17 cellular contexts compared by ENCODE assay signal in the genomic region with DNA sequence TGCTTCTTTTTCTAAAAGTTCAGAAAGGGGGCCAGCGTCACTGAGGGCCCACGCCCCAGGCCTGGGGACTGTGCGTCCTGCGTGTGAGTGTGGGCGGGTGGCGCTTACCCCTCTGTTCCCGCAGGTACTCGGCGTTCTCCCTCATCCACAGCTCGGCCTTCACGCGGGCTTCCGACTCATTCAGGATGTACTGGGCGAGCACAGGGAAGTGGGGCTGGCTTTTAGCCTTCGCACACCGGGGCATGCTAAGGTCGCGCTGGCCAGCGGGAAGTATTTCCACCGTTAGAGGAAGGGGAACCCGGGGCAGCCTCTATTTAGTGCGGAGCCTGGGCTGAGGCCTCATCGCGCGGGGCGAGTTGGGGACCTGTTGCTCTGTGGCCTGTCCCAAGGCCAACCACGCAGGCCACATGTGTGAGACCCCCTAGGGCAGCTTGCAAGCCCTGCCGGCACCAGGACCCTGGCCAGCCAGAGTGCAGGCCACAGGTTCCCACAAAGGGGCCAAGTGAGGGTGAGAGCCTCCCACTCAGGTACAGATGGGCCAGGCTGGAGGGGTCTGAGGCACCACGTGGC. TPM values are rescaled to one million over a fixed set of nuclear protein-coding genes. Genes with fewer than 3 reads are reported as not detected.
DNase-seq lines count a peak whose midpoint lies in the region; ATAC-seq and TF ChIP-seq lines count a peak whose summit lies in the region.
"Had no signal": no experiment of that assay in that cellular context is flagged by ENCODE, and none has a peak within 500 bp of the region (broad histone marks: within the 10 kb centered on the region; RNA-seq: fewer than 3 reads in every experiment).

No MANE protein-coding gene starts in this region.

- TF ChIP-seq EP300 in gastroesophageal sphincter (IDR thresholded peaks at IDR 0.05), result no peak

- no peak for TF ChIP-seq POLR2A in gastroesophageal sphincter (IDR thresholded peaks at IDR 0.05)

- no peak overlapping the region for H4K91ac ChIP-seq in neuronal stem cell (ENCODE audit: low read depth, low read length, poor library complexity)

- H3K36me3 ChIP-seq in gastroesophageal sphincter, result peaks cover 0 to 88% of the 10 kb centered on the region in 2 donors
- H3K36me3 ChIP-seq in neuronal stem cell (replicated peaks in 1 of 2; ENCODE audit: control insufficient read depth in 2 of 2, insufficient read depth in 2 of 2, low read length in 2 of 2), result peaks cover 39 to 49% of the 10 kb centered on the region in 2 donors

- peak overlapping the region; percentile 21 for H3K14ac ChIP-seq in neuronal stem cell (ENCODE audit: low read length)

- peaks cover 23% of the 10 kb centered on the region for H3K79me1 ChIP-seq in neuronal stem cell (ENCODE audit: low read depth, low read length)

- no peak overlapping the region for H3K18ac ChIP-seq in neuronal stem cell (ENCODE audit: low read length)

- no peak overlapping the region for H2AK5ac ChIP-seq in neuronal stem cell (ENCODE audit: low read depth, low read length)

- H3K36me3 Mint-ChIP-seq in activated naive CD4-positive, alpha-beta T cell treated with anti-CD3 and anti-CD28 coated beads, Interleukin-2, amount 50 U/mL, for 72 hours, result peaks cover 0 to 9% of the 10 kb centered on the region in 2 donors

- H3K27ac Mint-ChIP-seq in activated naive CD4-positive, alpha-beta T cell treated with anti-CD3 and anti-CD28 coated beads, Interleukin-2, amount 50 U/mL, for 72 hours, result peak overlapping the region; percentile 65
- H3K27ac Mint-ChIP-seq: B cell; CD4-positive, alpha-beta T cell; IgD-negative memory B cell had no signal

- H2BK12ac ChIP-seq in neuronal stem cell (ENCODE audit: low read length), result no peak overlapping the region

- no peak for TF ChIP-seq CTCF in gastroesophageal sphincter (IDR thresholded peaks at IDR 0.05)

- H3K4me2 ChIP-seq in neuronal stem cell (ENCODE audit: insufficient read depth, low read length, poor library complexity, severe bottlenecking), result no peak overlapping the region

- no peak overlapping the region for H2BK120ac ChIP-seq in neuronal stem cell (ENCODE audit: low read depth, low read length)

- H3K23ac ChIP-seq in neuronal stem cell (ENCODE audit: low read depth, low read length, poor library complexity), result no peak overlapping the region

- H2BK15ac ChIP-seq in neuronal stem cell (ENCODE audit: low read length), result no peak overlapping the region

- 73% methylated on average over 4 of the region's 29 CpGs; no CpG with 5 or more reads in 1 of the 2 donors for WGBS in gastroesophageal sphincter (ENCODE audit: low coverage in 1 of 2), 2 donors
- no CpG with 5 or more reads among the region's 29 CpGs for WGBS in neuronal stem cell (ENCODE audit: extremely low coverage in 2 of 2, insufficient read length in 2 of 2, insufficient replicate concordance in 1 of 2), 2 donors

- no peak for ATAC-seq in activated naive CD4-positive, alpha-beta T cell treated with anti-CD3 and anti-CD28 coated beads, Interleukin-2, amount 50 U/mL, for 72 hours
- ATAC-seq in gastroesophageal sphincter, result peak; percentile 3
- no peak for ATAC-seq in GM18498 (IDR thresholded peaks at IDR 0.05; ENCODE audit: unreplicated experiment)
- ATAC-seq: HCT116, HepG2 had no signal

- H3K9me3 ChIP-seq in gastroesophageal sphincter (no peaks in the 10 kb centered on the region), neuronal stem cell (replicated peaks in 1 of 2; ENCODE audit: control insufficient read depth in 2 of 2, insufficient read depth in 1 of 2, low read depth in 1 of 2, low read length in 2 of 2) (peaks cover 0 to 8% of the 10 kb centered on the region in 2 donors)
- H3K9me3 ChIP-seq: Caco-2 had no signal

- DNase-seq in activated naive CD4-positive, alpha-beta T cell treated with anti-CD3 and anti-CD28 coated beads, Interleukin-2, amount 50 U/mL, for 72 hours (ENCODE audit: low spot score in 2 of 2), result no peak
- no peak for DNase-seq in activated naive CD4-positive, alpha-beta T cell treated with anti-CD3 and anti-CD28 coated beads, Interleukin-2, amount 50 U/mL, for 16 hours
- DNase-seq in neuronal stem cell (ENCODE audit: low spot score), result no peak
- no peak for DNase-seq in stimulated activated naive CD4-positive, alpha-beta T cell (lab: John Stamatoyannopoulos, UW)
- no peak for DNase-seq in superior temporal gyrus (ENCODE audit: extremely low spot score)
- DNase-seq: C1 segment of cervical spinal cord; Caco-2; CD4-positive, alpha-beta T cell; GOT3; H7 had no signal

- H3K4me1 ChIP-seq in gastroesophageal sphincter (peaks cover 0 to 12% (median 0%) of the 10 kb centered on the region in 3 donors), neuronal stem cell (ENCODE audit: control insufficient read depth in 2 of 2, insufficient read depth in 1 of 2, low read depth in 1 of 2, low read length in 2 of 2) (no peaks in the 10 kb centered on the region)
- H3K4me1 ChIP-seq: Caco-2 had no signal

- H3K4me3 ChIP-seq in gastroesophageal sphincter (no peak overlapping the region), neuronal stem cell (ENCODE audit: low read length in 2 of 2) (no peak overlapping the region)

- H3K4ac ChIP-seq in neuronal stem cell (ENCODE audit: low read length), result no peak overlapping the region

- no peak overlapping the region for H3K9ac ChIP-seq in neuronal stem cell (ENCODE audit: low read depth, low read length, poor library complexity)

- H4K8ac ChIP-seq in neuronal stem cell (ENCODE audit: low read depth, low read length), result no peak overlapping the region

- H3K27me3 ChIP-seq in gastroesophageal sphincter, result no peaks in the 10 kb centered on the region
- no peaks in the 10 kb centered on the region for H3K27me3 ChIP-seq in neuronal stem cell (ENCODE audit: control insufficient read depth in 3 of 3, insufficient read depth in 3 of 3, low read depth in 1 of 3, low read length in 3 of 3)

- no peak overlapping the region for H2AFZ ChIP-seq in neuronal stem cell (ENCODE audit: low read length)

- H3K9me3 Mint-ChIP-seq in activated naive CD4-positive, alpha-beta T cell treated with anti-CD3 and anti-CD28 coated beads, Interleukin-2, amount 50 U/mL, for 72 hours, result no peaks in the 10 kb centered on the region
- H3K9me3 Mint-ChIP-seq: CD4-positive, alpha-beta T cell had no signal

- H2BK5ac ChIP-seq in neuronal stem cell (ENCODE audit: low read length), result no peak overlapping the region

- H3K27ac ChIP-seq in gastroesophageal sphincter, result no peak overlapping the region
- H3K27ac ChIP-seq in neuronal stem cell (replicated peaks; ENCODE audit: low read length), result no peak overlapping the region
- H3K27ac ChIP-seq: 22Rv1 had no signal

RNA-seq across cellular contexts. Expression of a gene that starts 29.2 kb away (rescaled TPM):
- total RNA-seq in activated naive CD4-positive, alpha-beta T cell treated with anti-CD3 and anti-CD28 coated beads, Interleukin-2, amount 50 U/mL, for 72 hours, result 10 to 100 TPM; 15.9 to 22.8 TPM
- 10 to 100 TPM; 50.9 to 80.7 (median 66.1) TPM for total RNA-seq in gastroesophageal sphincter
- 10.8 TPM for polyA plus RNA-seq in neuronal stem cell (2013, experiment 1 of 2)
- polyA plus RNA-seq in neuronal stem cell (2013, experiment 2 of 2), result 10.4 TPM
- total RNA-seq: HepG2 had no signal
- polyA plus RNA-seq: HepG2 had no signal

RNA-seq across cellular contexts. Expression of a gene that starts 38.0 kb away (rescaled TPM):
- total RNA-seq in activated naive CD4-positive, alpha-beta T cell treated with anti-CD3 and anti-CD28 coated beads, Interleukin-2, amount 50 U/mL, for 72 hours, result 10 to 100 TPM; 20.0 to 22.6 TPM
- total RNA-seq in gastroesophageal sphincter, result 1 to 10 TPM; 3.4 to 8.4 (median 4.6) TPM
- polyA plus RNA-seq in neuronal stem cell (2013, experiment 1 of 2), result 21.6 TPM
- polyA plus RNA-seq in neuronal stem cell (2013, experiment 2 of 2), result 21.9 TPM

RNA-seq across cellular contexts. Expression of a gene that starts 50.6 kb away (rescaled TPM):
- 10 to 100 TPM in 1 of 2 donors, 1 to 10 TPM in 1; 4.3 to 10.5 TPM for total RNA-seq in activated naive CD4-positive, alpha-beta T cell treated with anti-CD3 and anti-CD28 coated beads, Interleukin-2, amount 50 U/mL, for 72 hours
- 10 to 100 TPM in 3 of 4 donors, 1 to 10 TPM in 1; 3.7 to 18.8 (median 14.5) TPM for total RNA-seq in gastroesophageal sphincter
- polyA plus RNA-seq in neuronal stem cell (2013, experiment 1 of 2), result 5.2 TPM
- 4.9 TPM for polyA plus RNA-seq in neuronal stem cell (2013, experiment 2 of 2)
- polyA plus RNA-seq: IgD-negative memory B cell had no signal
